ENCODE assay signal across 8 cellular contexts in genomic region chr22:50530280-50530856, GRCh38. TPM values are rescaled to one million over a fixed set of nuclear protein-coding genes. Genes with fewer than 3 reads are reported as not detected.
DNase-seq lines count a peak whose midpoint lies in the region; ATAC-seq, FAIRE-seq and TF ChIP-seq lines count a peak whose summit lies in the region.

No MANE protein-coding gene starts in this region.

- no peaks in the 10 kb centered on the region for H3K27me3 ChIP-seq in PC-9 (ENCODE audit: insufficient read depth, low read depth)
- no peaks in the 10 kb centered on the region for H3K27me3 ChIP-seq in bronchial epithelial cell (ENCODE audit: control insufficient read depth, insufficient read depth, low read length)

- no peaks in the 10 kb centered on the region for H4K20me1 ChIP-seq in PC-9 (ENCODE audit: insufficient read depth)

- POLR2A ChIA-PET in PC-9 (lab: Charles Lee; ENCODE audit: unreplicated experiment), result no interaction called here

- no peak for DNase-seq in Calu3
- peak; percentile 63 for DNase-seq in GOT3 (lab: John Stamatoyannopoulos, UW)
- DNase-seq in PC-9, result peak in 1 of 2 experiments; percentile 66
- peak; percentile 52 for DNase-seq in bronchial epithelial cell (ENCODE audit: low read depth)
- DNase-seq in left colon, result peak; percentile 87 to 88
- DNase-seq in stimulated activated naive B cell treated with anti-CD40 and anti-IgM and Interleukin-4, amounts not matched to agents 10 μg/mL and 1 μg/mL and 100 μg/mL, for 72 hours, result peak; percentile 78

- peak overlapping the region; percentile 90 for H3K4me3 Mint-ChIP-seq in Calu3 (ENCODE audit: low read depth, unreplicated experiment)
- H3K4me3 Mint-ChIP-seq in stimulated activated naive B cell treated with anti-CD40 and anti-IgM and Interleukin-4, amounts not matched to agents 10 μg/mL and 1 μg/mL and 100 μg/mL, for 72 hours, result peak overlapping the region; percentile 93 to 99

- H3K79me2 ChIP-seq in PC-9 (ENCODE audit: low read depth), result no peaks in the 10 kb centered on the region

- H3K36me3 ChIP-seq in PC-9 (ENCODE audit: low read depth), result no peaks in the 10 kb centered on the region
- H3K36me3 ChIP-seq in bronchial epithelial cell (ENCODE audit: control insufficient read depth, insufficient read depth, low read length), result peaks cover 6% of the 10 kb centered on the region

- TF ChIP-seq CTCF in Calu3 (IDR thresholded peaks at IDR 0.05; ENCODE audit: unreplicated experiment) (no peak), PC-9 (conservative IDR thresholded peaks at IDR 0.05) (no peak), bronchial epithelial cell (IDR thresholded peaks at IDR 0.05; ENCODE audit: insufficient read depth, low read length, severe bottlenecking) (no peak)

- peak overlapping the region; percentile 60 for H3K27ac ChIP-seq in PC-9

- peak overlapping the region; percentile 98 for H3K27ac Mint-ChIP-seq in Calu3 (ENCODE audit: unreplicated experiment)
- H3K27ac Mint-ChIP-seq in stimulated activated naive B cell treated with anti-CD40 and anti-IgM and Interleukin-4, amounts not matched to agents 10 μg/mL and 1 μg/mL and 100 μg/mL, for 72 hours, result peak overlapping the region; percentile 100

- BruUV-seq in Calu3 (replicated peaks; lab: Mats Ljungman, UMichigan), result TSS peak; percentile 13
- no TSS peak for BruUV-seq in PC-9 (replicated peaks; lab: Mats Ljungman, UMichigan)

- H3K4me1 Mint-ChIP-seq in Calu3 (ENCODE audit: low read depth, unreplicated experiment), result peaks cover 34% of the 10 kb centered on the region
- peaks cover 45 to 64% of the 10 kb centered on the region in 2 donors for H3K4me1 Mint-ChIP-seq in stimulated activated naive B cell treated with anti-CD40 and anti-IgM and Interleukin-4, amounts not matched to agents 10 μg/mL and 1 μg/mL and 100 μg/mL, for 72 hours

- intact Hi-C loops in Calu3 (cut with micrococcal nuclease; ENCODE audit: unreplicated experiment), result loop anchor here (2.0 kb wide), 1 partner anchor 90 kb away; no protein-coding TSS in a partner anchor
- intact Hi-C loops in PC-9 (cut with micrococcal nuclease; ENCODE audit: unreplicated experiment), result loop anchor here (1.0 to 2.0 kb wide), 2 partner anchors 9 to 32 kb away; partner anchors contain the start of gene SYCE3
- intact Hi-C loops in left colon (cut with DNase I, micrococcal nuclease), result no loop called here

- H3K9me3 ChIP-seq in PC-9 (ENCODE audit: insufficient read depth, low read depth), result no peaks in the 10 kb centered on the region

- peaks cover 94% of the 10 kb centered on the region for H3K36me3 Mint-ChIP-seq in Calu3 (ENCODE audit: insufficient read depth, unreplicated experiment)
- H3K36me3 Mint-ChIP-seq in stimulated activated naive B cell treated with anti-CD40 and anti-IgM and Interleukin-4, amounts not matched to agents 10 μg/mL and 1 μg/mL and 100 μg/mL, for 72 hours, result peaks cover 29 to 31% of the 10 kb centered on the region in 2 donors

- CTCF ChIA-PET in Calu3 (lab: Charles Lee), result interaction anchor here (0.6 to 1.8 kb wide), 3 partner anchors 9 to 91 kb away, joined by 3 to 10 read pairs (median 3); no protein-coding TSS in a partner anchor
- CTCF ChIA-PET in PC-9 (lab: Charles Lee), result no interaction called here

- H3K9me3 Mint-ChIP-seq in Calu3 (ENCODE audit: low read depth, unreplicated experiment), result no peaks in the 10 kb centered on the region
- H3K9me3 Mint-ChIP-seq in stimulated activated naive B cell treated with anti-CD40 and anti-IgM and Interleukin-4, amounts not matched to agents 10 μg/mL and 1 μg/mL and 100 μg/mL, for 72 hours, result no peaks in the 10 kb centered on the region

- peaks cover 64% of the 10 kb centered on the region for H3F3A ChIP-seq in PC-9 (ENCODE audit: insufficient read depth, low read depth)

- H3K9me2 ChIP-seq in PC-9 (ENCODE audit: insufficient read depth), result no peaks in the 10 kb centered on the region

- H3K4me1 ChIP-seq in PC-9 (replicated peaks; ENCODE audit: insufficient read depth), result peaks cover 26% of the 10 kb centered on the region

- H3K4me3 ChIP-seq in PC-9, result peak overlapping the region; percentile 87
- peak overlapping the region; percentile 78 for H3K4me3 ChIP-seq in bronchial epithelial cell (ENCODE audit: low read depth, low read length)

- peak; percentile 55 for ATAC-seq in left colon
- ATAC-seq in stimulated activated naive B cell treated with anti-CD40 and anti-IgM and Interleukin-4, amounts not matched to agents 10 μg/mL and 1 μg/mL and 100 μg/mL, for 72 hours (replicated peaks), result peak; percentile 33 to 35
- no peak for ATAC-seq in HG02610 (IDR thresholded peaks at IDR 0.05; ENCODE audit: unreplicated experiment)
- ATAC-seq in GM21360 (IDR thresholded peaks at IDR 0.05; ENCODE audit: unreplicated experiment), result no peak

- no peak for FAIRE-seq in bronchial epithelial cell (lab: Jason Lieb, UNC)

- H3K4me2 ChIP-seq in PC-9, result peak overlapping the region; percentile 85

- H3K27me3 Mint-ChIP-seq in Calu3 (ENCODE audit: unreplicated experiment), result no peaks in the 10 kb centered on the region
- no peaks in the 10 kb centered on the region for H3K27me3 Mint-ChIP-seq in stimulated activated naive B cell treated with anti-CD40 and anti-IgM and Interleukin-4, amounts not matched to agents 10 μg/mL and 1 μg/mL and 100 μg/mL, for 72 hours

- peak overlapping the region; percentile 78; the same call in 1 of the 2 replicates for H2AFZ ChIP-seq in PC-9

RNA-seq across cellular contexts. Expression of gene TYMP, which starts 0.6 kb away (rescaled TPM):
- total RNA-seq in Calu3 (2022), result 44.1 and 62.2 TPM in 2 replicates
- 5.9 and 16.5 TPM in 2 replicates for total RNA-seq in PC-9 (2021)
- total RNA-seq in bronchial epithelial cell, result 56.6 and 126 TPM in 2 replicates
- 10 to 100 TPM; 32.0 to 33.0 TPM for total RNA-seq in left colon

RNA-seq across cellular contexts. Expression of gene SCO2, which starts 5.0 kb away (rescaled TPM):
- total RNA-seq in Calu3 (2022) (3.6 and 5.3 TPM in 2 replicates), PC-9 (2021) (3.0 and 6.1 TPM in 2 replicates), bronchial epithelial cell (2.0 and 2.1 TPM in 2 replicates), left colon (1 to 10 TPM; 5.5 to 5.7 TPM)

RNA-seq across cellular contexts. Expression of gene KLHDC7B, which starts 15.3 kb away (rescaled TPM):
- total RNA-seq in Calu3 (2022), result 1.6 and 3.0 TPM in 2 replicates
- total RNA-seq in PC-9 (2021), result 0.72 and 4.7 TPM in 2 replicates
- total RNA-seq in bronchial epithelial cell, result 0.26 TPM in 2 replicates
- total RNA-seq in left colon, result under 1 TPM in 1 of 2 donors, not detected in 1; 0.17 TPM

RNA-seq across cellular contexts. Expression of gene NCAPH2, which starts 22.3 kb away (rescaled TPM):
- 73.2 and 92.0 TPM in 2 replicates for total RNA-seq in Calu3 (2022)
- total RNA-seq in PC-9 (2021), result 58.8 and 62.9 TPM in 2 replicates
- total RNA-seq in bronchial epithelial cell, result 28.3 and 44.2 TPM in 2 replicates
- 10 to 100 TPM; 26.6 to 27.1 TPM for total RNA-seq in left colon

RNA-seq across cellular contexts. Expression of gene LMF2, which starts 22.9 kb away (rescaled TPM):
- total RNA-seq in Calu3 (2022) (85.2 and 87.1 TPM in 2 replicates), PC-9 (2021) (37.3 and 52.2 TPM in 2 replicates), bronchial epithelial cell (10.3 and 12.7 TPM in 2 replicates), left colon (10 to 100 TPM; 58.7 to 59.3 TPM)

Comparison
In these comparisons a context has a peak if more than half of its experiments do, and no peak if none do; other contexts are left out.
1. ATAC-seq: peak in left colon (single experiment) and stimulated activated naive B cell treated with anti-CD40 and anti-IgM and Interleukin-4, amounts not matched to agents 10 μg/mL and 1 μg/mL and 100 μg/mL, for 72 hours (2 of 2); none in HG02610 (single experiment) and GM21360 (single experiment).
2. intact Hi-C loops: an anchor here in Calu3 (2.0 kb wide) and PC-9 (1.0 to 2.0 kb wide); none called in left colon.